Comparison of ENCODE assay signal across 14 cellular contexts in genomic region chr2:74505448-74506246, GRCh38. TPM values are rescaled to one million over a fixed set of nuclear protein-coding genes. Genes with fewer than 3 reads are reported as not detected.
A peak's percentile ranks its signal among the peaks of the same experiment; 100 is the strongest.
DNase-seq lines count a peak whose midpoint lies in the region; ATAC-seq, FAIRE-seq and TF ChIP-seq lines count a peak whose summit lies in the region.
"Had no signal": no experiment of that assay in that cellular context is flagged by ENCODE, and none has a peak within 500 bp of the region (broad histone marks: within the 10 kb centered on the region; RNA-seq: fewer than 3 reads in every experiment).

No MANE protein-coding gene starts in this region.

- no peak overlapping the region for H3K4ac ChIP-seq in mesenchymal stem cell (ENCODE audit: low read depth in 1 of 2, low read length in 2 of 2)

- H4K91ac ChIP-seq in mesenchymal stem cell (ENCODE audit: low read length), result no peak overlapping the region

- 95% methylated on average over 14 of the region's 14 CpGs for WGBS in right cardiac atrium
- 94% methylated on average over 12 of the region's 14 CpGs for WGBS in mesenchymal stem cell

- H3K36me3 ChIP-seq in astrocyte (ENCODE audit: insufficient read depth, low read length) (peaks cover 4% of the 10 kb centered on the region), mesenchymal stem cell (ENCODE audit: control insufficient read depth in 1 of 2, insufficient read depth in 2 of 2, low read depth in 1 of 2, low read length in 2 of 2) (peaks cover 15 to 19% of the 10 kb centered on the region in 2 experiments), upper lobe of right lung (peaks cover 14% of the 10 kb centered on the region)

- peak overlapping the region; percentile 46 for H4K8ac ChIP-seq in mesenchymal stem cell (ENCODE audit: low read length)

- DNase-seq in Right ventricle myocardium inferior (ENCODE audit: missing footprints) (peak; percentile 56), right cardiac atrium (no peak), astrocyte (ENCODE audit: low read depth) (no peak), mesenchymal stem cell (no peak), upper lobe of right lung (no peak), NCI-H510A (lab: John Stamatoyannopoulos, UW) (no peak), NCI-H1436 treated with DMSO at 0.1 percent for 48 hours (lab: John Stamatoyannopoulos, UW) (no peak), HT-29 (ENCODE audit: low spot score) (no peak)
- DNase-seq: CD8-positive, alpha-beta T cell; hippocampal formation; NCI-H2171 treated with DMSO at 0.1 percent for 48 hours; stimulated activated CD4-positive, alpha-beta T cell treated with anti-CD3 and anti-CD28 coated beads, Interleukin-4, amount 100 ng/mL, for 4 hours had no signal

- peaks cover 21% of the 10 kb centered on the region for H3K4me1 Mint-ChIP-seq in astrocyte (ENCODE audit: low read depth, unreplicated experiment)

- no peak overlapping the region for H3K27ac Mint-ChIP-seq in astrocyte (ENCODE audit: unreplicated experiment)

- no peak overlapping the region for H2BK15ac ChIP-seq in mesenchymal stem cell (ENCODE audit: low read depth, poor library complexity, severe bottlenecking)

- no peak overlapping the region for H3K23ac ChIP-seq in mesenchymal stem cell (ENCODE audit: low read length in 2 of 2)

- H3K9me3 Mint-ChIP-seq in astrocyte (ENCODE audit: unreplicated experiment), result no peaks in the 10 kb centered on the region
- H3K9me3 Mint-ChIP-seq: CD8-positive, alpha-beta T cell had no signal

- H3K4me1 ChIP-seq in right cardiac atrium (ENCODE audit: control insufficient read depth, insufficient read depth, low read length) (peaks cover 11% of the 10 kb centered on the region), astrocyte (ENCODE audit: insufficient read depth, low read length) (peaks cover 49% of the 10 kb centered on the region), mesenchymal stem cell (ENCODE audit: control insufficient read depth, insufficient read depth, low read depth, low read length) (peaks cover 44% of the 10 kb centered on the region), upper lobe of right lung (peaks cover 39% of the 10 kb centered on the region)

- peaks cover 24% of the 10 kb centered on the region for H3K79me2 ChIP-seq in astrocyte (ENCODE audit: insufficient read depth, low read length)

- H2AFZ ChIP-seq in astrocyte (ENCODE audit: low read depth, low read length), result no peak overlapping the region
- no peak overlapping the region for H2AFZ ChIP-seq in mesenchymal stem cell (ENCODE audit: low read depth, low read length)

- peaks cover 7% of the 10 kb centered on the region for H4K20me1 ChIP-seq in astrocyte (ENCODE audit: insufficient read depth, low read length)

- ATAC-seq in Right ventricle myocardium inferior (no peak), right cardiac atrium (no peak), upper lobe of right lung (no peak)
- ATAC-seq: CD8-positive, alpha-beta T cell had no signal

- TF ChIP-seq CTCF in astrocyte (IDR thresholded peaks at IDR 0.05; ENCODE audit: insufficient read depth, low read depth, low read length) (no peak), upper lobe of right lung (IDR thresholded peaks at IDR 0.05) (no peak)

- H3K36me3 Mint-ChIP-seq in astrocyte (ENCODE audit: low read depth, unreplicated experiment), result peaks cover 12% of the 10 kb centered on the region

- H3K14ac ChIP-seq in mesenchymal stem cell (ENCODE audit: low read length in 2 of 2), result no peak overlapping the region

- H3K9me3 ChIP-seq in right cardiac atrium (ENCODE audit: control insufficient read depth, low read length) (no peaks in the 10 kb centered on the region), astrocyte (ENCODE audit: insufficient read depth, low read depth, low read length) (no peaks in the 10 kb centered on the region), mesenchymal stem cell (ENCODE audit: control insufficient read depth, low read length) (no peaks in the 10 kb centered on the region), upper lobe of right lung (no peaks in the 10 kb centered on the region)
- H3K9me3 ChIP-seq: upper lobe of left lung had no signal

- no peak overlapping the region for H3K18ac ChIP-seq in mesenchymal stem cell (ENCODE audit: low read depth in 1 of 2, low read length in 2 of 2)

- peak overlapping the region; percentile 63 for H3K4me2 ChIP-seq in astrocyte (ENCODE audit: low read length)
- peak overlapping the region; percentile 30 for H3K4me2 ChIP-seq in mesenchymal stem cell (ENCODE audit: low read length, poor library complexity, severe bottlenecking)

- peak overlapping the region; percentile 28 to 60 for H2BK12ac ChIP-seq in mesenchymal stem cell (ENCODE audit: low read length in 2 of 2)

- peaks cover 16% of the 10 kb centered on the region for H3K79me1 ChIP-seq in mesenchymal stem cell (replicated peaks; ENCODE audit: low read length, poor library complexity, severe bottlenecking)

- peaks cover 35% of the 10 kb centered on the region for H3K27me3 Mint-ChIP-seq in astrocyte (ENCODE audit: low read depth, unreplicated experiment)

- H3K4me3 Mint-ChIP-seq in astrocyte (ENCODE audit: unreplicated experiment), result peak overlapping the region; percentile 97

- H3K27ac ChIP-seq in right cardiac atrium (ENCODE audit: low read length), result no peak overlapping the region
- H3K27ac ChIP-seq in astrocyte (ENCODE audit: low read depth, low read length), result no peak overlapping the region
- H3K27ac ChIP-seq in mesenchymal stem cell (ENCODE audit: low read length, poor library complexity, severe bottlenecking), result no peak overlapping the region
- peak overlapping the region; percentile 11 for H3K27ac ChIP-seq in upper lobe of right lung

- no peak overlapping the region for H3K9ac ChIP-seq in astrocyte (ENCODE audit: low read length)
- peak overlapping the region; percentile 96 for H3K9ac ChIP-seq in mesenchymal stem cell (ENCODE audit: low read length)

- no peak overlapping the region for H2BK5ac ChIP-seq in mesenchymal stem cell (ENCODE audit: low read depth, low read length, poor library complexity, severe bottlenecking)

- H2AK5ac ChIP-seq in mesenchymal stem cell (ENCODE audit: low read length, severe bottlenecking), result peak overlapping the region; percentile 10

- H3K27me3 ChIP-seq in right cardiac atrium (ENCODE audit: control insufficient read depth, insufficient read depth), result no peaks in the 10 kb centered on the region
- peaks cover 18% of the 10 kb centered on the region for H3K27me3 ChIP-seq in astrocyte (ENCODE audit: insufficient read depth, low read length)
- H3K27me3 ChIP-seq in mesenchymal stem cell (ENCODE audit: control insufficient read depth in 1 of 2, insufficient read depth in 1 of 2, low read length in 2 of 2), result peaks cover 5 to 29% of the 10 kb centered on the region in 2 experiments
- peaks cover 8% of the 10 kb centered on the region for H3K27me3 ChIP-seq in upper lobe of right lung

- no peak overlapping the region for H2BK120ac ChIP-seq in mesenchymal stem cell (ENCODE audit: low read depth, low read length)

- H3K4me3 ChIP-seq in right cardiac atrium (ENCODE audit: low read length) (no peak overlapping the region), astrocyte (ENCODE audit: insufficient read depth, low read depth, low read length) (peak overlapping the region; percentile 9), mesenchymal stem cell (ENCODE audit: insufficient read depth in 1 of 2, low read depth in 1 of 2, low read length in 2 of 2) (peak overlapping the region in 1 of 2 experiments; percentile 90), upper lobe of right lung (peak overlapping the region; percentile 84)

- intact Hi-C loops in Right ventricle myocardium inferior (cut with DNase I) (loop anchor here (2.0 to 10.0 kb wide), 2 partner anchors 23 to 149 kb away; partner anchors contain the start of genes AUP1, HTRA2 and SEMA4F), right cardiac atrium (cut with DNase I) (no loop called here), upper lobe of right lung (cut with DNase I) (no loop called here)

- no peak for FAIRE-seq in astrocyte (lab: Jason Lieb, UNC)
- FAIRE-seq: bronchial epithelial cell had no signal

RNA-seq across cellular contexts. Expression of gene PCGF1, which starts 1.8 kb away (rescaled TPM):
- 26.7 TPM for total RNA-seq in Right ventricle myocardium inferior
- 10 to 100 TPM; 20.5 to 38.7 (median 25.6) TPM for total RNA-seq in right cardiac atrium
- 20.9 TPM for polyA plus RNA-seq in right cardiac atrium
- 17.8 and 17.9 TPM in 2 replicates for total RNA-seq in astrocyte
- 18.7 TPM for polyA plus RNA-seq in mesenchymal stem cell (2013, experiment 1 of 2)
- polyA plus RNA-seq in mesenchymal stem cell (2013, experiment 2 of 2), result 17.4 TPM
- 30.1 TPM for total RNA-seq in upper lobe of right lung
- 17.2 and 20.1 TPM in 2 replicates for total RNA-seq in HT-29 (2014; rRNA removed; shearing (Covaris generic))

RNA-seq across cellular contexts. Expression of gene LBX2, which starts 6.2 kb away (rescaled TPM):
- total RNA-seq in Right ventricle myocardium inferior (0.43 TPM), right cardiac atrium (1 to 10 TPM in 1 of 4 donors, under 1 TPM in 3; 0.51 to 1.2 (median 0.85) TPM), astrocyte (0.89 and 1.0 TPM in 2 replicates), upper lobe of right lung (1.8 TPM)
- polyA plus RNA-seq in right cardiac atrium, result 0.52 TPM
- 1.8 TPM for polyA plus RNA-seq in mesenchymal stem cell (2013, experiment 1 of 2)
- polyA plus RNA-seq in mesenchymal stem cell (2013, experiment 2 of 2), result 1.9 TPM
- total RNA-seq in HT-29 (2014; rRNA removed; shearing (Covaris generic)), result 4.8 and 5.0 TPM in 2 replicates
- total RNA-seq: CD8-positive, alpha-beta T cell had no signal

RNA-seq across cellular contexts. Expression of gene TLX2, which starts 8.6 kb away (rescaled TPM):
- total RNA-seq in Right ventricle myocardium inferior (not detected), right cardiac atrium (not detected), astrocyte (not detected in 2 replicates), upper lobe of right lung (not detected)
- polyA plus RNA-seq in right cardiac atrium, result 0.05 TPM
- polyA plus RNA-seq in mesenchymal stem cell (2013, experiment 1 of 2), result not detected
- not detected for polyA plus RNA-seq in mesenchymal stem cell (2013, experiment 2 of 2)
- total RNA-seq in HT-29 (2014; rRNA removed; shearing (Covaris generic)), result 0.08 TPM in 1 of 2 replicates, not detected in the other
- total RNA-seq: bronchial epithelial cell; CD8-positive, alpha-beta T cell had no signal

RNA-seq across cellular contexts. Expression of gene DQX1, which starts 20.4 kb away (rescaled TPM):
- total RNA-seq in Right ventricle myocardium inferior, result not detected
- not detected for total RNA-seq in right cardiac atrium
- not detected for polyA plus RNA-seq in right cardiac atrium
- 0.73 and 0.84 TPM in 2 replicates for total RNA-seq in astrocyte
- polyA plus RNA-seq in mesenchymal stem cell (2013, experiment 1 of 2), result not detected
- polyA plus RNA-seq in mesenchymal stem cell (2013, experiment 2 of 2), result 0.03 TPM
- total RNA-seq in upper lobe of right lung, result not detected
- 0.47 and 1.3 TPM in 2 replicates for total RNA-seq in HT-29 (2014; rRNA removed; shearing (Covaris generic))

RNA-seq across cellular contexts. Expression of gene TTC31, which starts 22.8 kb away (rescaled TPM):
- total RNA-seq in Right ventricle myocardium inferior, result 12.2 TPM
- total RNA-seq in right cardiac atrium, result 10 to 100 TPM; 11.3 to 12.3 (median 11.8) TPM
- 11.4 TPM for polyA plus RNA-seq in right cardiac atrium
- total RNA-seq in astrocyte, result 12.0 and 14.1 TPM in 2 replicates
- 11.1 TPM for polyA plus RNA-seq in mesenchymal stem cell (2013, experiment 1 of 2)
- 10.9 TPM for polyA plus RNA-seq in mesenchymal stem cell (2013, experiment 2 of 2)
- total RNA-seq in upper lobe of right lung, result 23.4 TPM
- 12.8 and 13.4 TPM in 2 replicates for total RNA-seq in HT-29 (2014; rRNA removed; shearing (Covaris generic))
